ENCODE assay signal across 8 cellular contexts in genomic region chr5:180816608-180817534, GRCh38. TPM values are rescaled to one million over a fixed set of nuclear protein-coding genes. Genes with fewer than 3 reads are reported as not detected.
DNase-seq lines count a peak whose midpoint lies in the region; ATAC-seq, FAIRE-seq and TF ChIP-seq lines count a peak whose summit lies in the region.

No MANE protein-coding gene starts in this region.

- H3K4me2 ChIP-seq in GM23338, result peak overlapping the region; percentile 54

- H3K27me3 ChIP-seq in A673 (replicated peaks; ENCODE audit: insufficient read depth, low read depth, low read length, poor library complexity) (no peaks in the 10 kb centered on the region), GM23338 (ENCODE audit: insufficient read depth) (no peaks in the 10 kb centered on the region), layer of hippocampus (ENCODE audit: control insufficient read depth, insufficient read depth, low read length) (no peaks in the 10 kb centered on the region), upper lobe of right lung (no peaks in the 10 kb centered on the region), prostate gland (replicated peaks; ENCODE audit: insufficient read depth) (no peaks in the 10 kb centered on the region)

- H3K4me1 Mint-ChIP-seq in GM23338, result peaks cover 21% of the 10 kb centered on the region
- H3K4me1 Mint-ChIP-seq in WTC11, result peaks cover 34% of the 10 kb centered on the region

- POLR2A ChIA-PET in A673 (lab: Charles Lee; ENCODE audit: low non-redundant PET), result no interaction called here
- POLR2A ChIA-PET in WTC11 (lab: Charles Lee), result interaction anchor here (0.6 kb wide), 1 partner anchor 43 kb away, joined by 5 read pairs; no protein-coding TSS in a partner anchor

- H3K36me3 ChIP-seq in A673 (ENCODE audit: insufficient read depth, low read length, poor library complexity, severe bottlenecking) (no peaks in the 10 kb centered on the region), GM23338 (ENCODE audit: insufficient read depth) (no peaks in the 10 kb centered on the region), upper lobe of right lung (no peaks in the 10 kb centered on the region), prostate gland (no peaks in the 10 kb centered on the region)

- WGBS in prostate gland, result 30% methylated on average over 13 of the region's 13 CpGs

- no peak overlapping the region; the same call in 1 of the 2 replicates for H3K27ac Mint-ChIP-seq in GM23338
- peak overlapping the region; percentile 50 for H3K27ac Mint-ChIP-seq in WTC11

- TF ChIP-seq CTCF in A673 (conservative IDR thresholded peaks at IDR 0.05; ENCODE audit: low read depth, low read length) (no peak), GM23338 (conservative IDR thresholded peaks at IDR 0.05; ENCODE audit: low read depth in 2 of 2) (no peak), WTC11 (IDR thresholded peaks at IDR 0.05) (no peak), upper lobe of right lung (IDR thresholded peaks at IDR 0.05) (no peak), prostate gland (IDR thresholded peaks at IDR 0.05) (no peak)

- H3K9me2 ChIP-seq in GM23338 (ENCODE audit: insufficient read depth), result no peaks in the 10 kb centered on the region

- BruUV-seq in A673 (replicated peaks; lab: Mats Ljungman, UMichigan), result no TSS peak

- peaks cover 2% of the 10 kb centered on the region for H3K27me3 Mint-ChIP-seq in GM23338 (ENCODE audit: insufficient read depth, low read depth, poor library complexity)
- peaks cover 3% of the 10 kb centered on the region; the same call in 1 of the 2 replicates for H3K27me3 Mint-ChIP-seq in WTC11 (ENCODE audit: low read depth)

- no peak for TF ChIP-seq POLR2A in prostate gland (IDR thresholded peaks at IDR 0.05)

- H3K4me3 Mint-ChIP-seq in GM23338 (no peak overlapping the region), WTC11 (peak overlapping the region; percentile 3; the same call in 1 of the 2 replicates)

- FAIRE-seq in frontal cortex (lab: Jason Lieb, UNC), result no peak

- no peaks in the 10 kb centered on the region for H3K36me3 Mint-ChIP-seq in GM23338 (ENCODE audit: low read depth)
- H3K36me3 Mint-ChIP-seq in WTC11, result no peaks in the 10 kb centered on the region

- no peaks in the 10 kb centered on the region for H3K79me2 ChIP-seq in GM23338 (replicated peaks; ENCODE audit: insufficient read depth)

- H2AFZ ChIP-seq in GM23338, result peak overlapping the region; percentile 92

- H3K4me1 ChIP-seq in A673 (ENCODE audit: insufficient read depth, low read length, poor library complexity, severe bottlenecking), result peaks cover 8% of the 10 kb centered on the region
- peaks cover 16% of the 10 kb centered on the region; the same call in 1 of the 2 replicates for H3K4me1 ChIP-seq in GM23338 (ENCODE audit: insufficient read depth)
- peaks cover 46% of the 10 kb centered on the region for H3K4me1 ChIP-seq in upper lobe of right lung
- no peaks in the 10 kb centered on the region for H3K4me1 ChIP-seq in prostate gland (replicated peaks)

- H3K9me3 ChIP-seq in A673 (ENCODE audit: low read depth, low read length, poor library complexity, severe bottlenecking) (no peaks in the 10 kb centered on the region), upper lobe of right lung (no peaks in the 10 kb centered on the region), prostate gland (no peaks in the 10 kb centered on the region)

- CTCF ChIA-PET in A673 (lab: Charles Lee), result interaction anchor here (0.6 kb wide), 1 partner anchor 52 kb away, joined by 4 read pairs; no protein-coding TSS in a partner anchor
- CTCF ChIA-PET in WTC11 (lab: Charles Lee), result interaction anchor here (0.7 to 1.2 kb wide), 6 partner anchors 14 to 98 kb away, joined by 3 to 5 read pairs (median 4); no protein-coding TSS in a partner anchor

- no peak overlapping the region for H3K4me3 ChIP-seq in A673 (ENCODE audit: low read depth, low read length, poor library complexity, severe bottlenecking)
- no peak overlapping the region; the same call in 1 of the 2 replicates for H3K4me3 ChIP-seq in GM23338
- H3K4me3 ChIP-seq in upper lobe of right lung, result no peak overlapping the region
- H3K4me3 ChIP-seq in prostate gland, result no peak overlapping the region

- DNase-seq in A673 (ENCODE audit: low spot score) (no peak), GM23338 (ENCODE audit: low spot score) (no peak), WTC11 (ENCODE audit: low spot score) (no peak), upper lobe of right lung (peak; percentile 72), frontal cortex (ENCODE audit: low spot score in 2 of 2) (no peak), prostate gland (ENCODE audit: low spot score) (no peak), occipital lobe (lab: John Stamatoyannopoulos, UW) (no peak)

- no peaks in the 10 kb centered on the region for H4K20me1 ChIP-seq in GM23338 (replicated peaks; ENCODE audit: insufficient read depth)

- H3F3A ChIP-seq in GM23338 (replicated peaks; ENCODE audit: low read depth), result peaks cover 7% of the 10 kb centered on the region; the same call in 1 of the 2 replicates

- ATAC-seq in GM23338 (peak; percentile 61), WTC11 (peak; percentile 41; the same call in 1 of the 2 replicates), upper lobe of right lung (peak; percentile 59)

- H3K9me3 Mint-ChIP-seq in GM23338 (no peaks in the 10 kb centered on the region), WTC11 (no peaks in the 10 kb centered on the region)

- intact Hi-C loops in A673 (cut with micrococcal nuclease; ENCODE audit: unreplicated experiment) (no loop called here), upper lobe of right lung (cut with DNase I) (no loop called here), prostate gland (cut with DNase I) (no loop called here)

- H3K27ac ChIP-seq in A673 (ENCODE audit: low read depth, low read length, poor library complexity, severe bottlenecking) (peak overlapping the region; percentile 8), GM23338 (ENCODE audit: low read depth) (no peak overlapping the region), layer of hippocampus (ENCODE audit: low read depth, low read length) (peak overlapping the region; percentile 36), upper lobe of right lung (peak overlapping the region; percentile 97), prostate gland (peak overlapping the region in 1 of 2 donors; percentile 48)

TF ChIP-seq in GM23338, 12 proteins besides CTCF, POLR2A, EP300 and RAD21 (continues in another document):
- TF ChIP-seq ZNF331 (CRISPR knock-in tag; IDR thresholded peaks at IDR 0.05; ENCODE audit: low read depth) (no peak), ZNF114 (CRISPR knock-in tag; IDR thresholded peaks at IDR 0.05) (no peak), EZH2phosphoT487 (IDR thresholded peaks at IDR 0.05; ENCODE audit: unreplicated experiment) (no peak), JUNB (IDR thresholded peaks at IDR 0.05; ENCODE audit: unreplicated experiment) (no peak)

TF ChIP-seq in WTC11, 78 proteins besides CTCF, POLR2A, EP300 and RAD21:
- TF ChIP-seq HMGA2 (CRISPR knock-in tag; IDR thresholded peaks at IDR 0.05) (no peak), SP1 (CRISPR knock-in tag; conservative IDR thresholded peaks at IDR 0.05) (0 out of 2 replicates have a peak, but pooled peaks have one; percentile 22)
TF ChIP-seq in WTC11: peak in this region for 1.

RNA-seq across cellular contexts. Expression of gene MGAT1, which starts 14.3 kb away (rescaled TPM):
- 48.7 and 49.9 TPM in 2 replicates for total RNA-seq in A673 (2021)
- 81.4 and 97.5 TPM in 2 replicates for total RNA-seq in GM23338 (2014; rRNA removed; shearing (Covaris generic))
- polyA plus RNA-seq in GM23338 (2016; fragmentation: Nextera tagmentation; extraction: Ambion mirVana), result 23.6 and 23.7 TPM in 2 replicates
- total RNA-seq in WTC11 (2021), result 78.4 to 93.6 TPM (median 86.3 TPM) in 3 replicates
- 216 TPM for total RNA-seq in upper lobe of right lung
- 19.6 TPM for total RNA-seq in frontal cortex
- total RNA-seq in prostate gland, result 100 to 1,000 TPM; 142 to 159 TPM
- total RNA-seq in occipital lobe, result 28.7 TPM

RNA-seq across cellular contexts. Expression of gene ZFP62, which starts 44.2 kb away (rescaled TPM):
- total RNA-seq in A673 (2021) (28.2 and 28.7 TPM in 2 replicates), WTC11 (2021) (35.7 to 41.2 TPM (median 39.5 TPM) in 3 replicates), upper lobe of right lung (22.6 TPM), frontal cortex (57.5 TPM), prostate gland (10 to 100 TPM; 24.5 to 28.1 TPM), occipital lobe (52.3 TPM)
- total RNA-seq in GM23338 (2014; rRNA removed; shearing (Covaris generic)), result 29.6 and 32.9 TPM in 2 replicates
- polyA plus RNA-seq in GM23338 (2016; fragmentation: Nextera tagmentation; extraction: Ambion mirVana), result 33.2 and 33.7 TPM in 2 replicates
